ENCODE assay signal across 1 cellular context in the genomic region with DNA sequence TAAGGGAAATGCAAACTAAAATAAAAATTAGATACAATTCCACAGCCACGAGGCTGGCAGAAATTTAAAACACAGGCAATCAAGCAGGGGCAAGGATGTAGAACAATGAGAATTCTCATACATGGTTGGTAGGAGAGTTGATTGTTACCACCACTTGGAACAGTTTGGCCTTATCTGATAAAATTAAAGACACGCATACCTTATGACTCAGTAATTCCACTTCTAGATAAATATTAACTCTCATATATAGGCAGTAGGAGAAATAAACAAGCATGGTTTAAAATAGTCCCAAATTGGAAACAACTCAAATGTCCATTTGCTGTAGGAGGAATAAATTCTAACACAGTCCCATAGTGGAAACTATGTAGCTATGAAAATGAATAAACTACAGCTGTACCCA.
TF ChIP-seq lines count a peak whose summit lies in the region.

No MANE protein-coding gene starts in this region.

TF ChIP-seq in K562, 482 proteins besides CTCF, POLR2A, EP300 and RAD21 (continued from another document):
- peak; percentile 72; the same call in 1 of the 2 replicates for TF ChIP-seq JUND (IDR thresholded peaks at IDR 0.05; ENCODE audit: borderline replicate concordance, low read depth, low read length)
- peak; percentile 90; the same call in 2 of the 3 replicates for TF ChIP-seq JUND (tag; IDR thresholded peaks at IDR 0.05; ENCODE audit: borderline replicate concordance, low read depth, low read length)
- no peak for TF ChIP-seq FOXJ3 (CRISPR knock-in tag; IDR thresholded peaks at IDR 0.05)
